ENCODE assay signal across 34 cellular contexts in genomic region chr4:143118666-143119065, GRCh38.
"Had no signal": no experiment of that assay in that cellular context is flagged by ENCODE, and none has a peak within 500 bp of the region (broad histone marks: within the 10 kb centered on the region; RNA-seq: fewer than 3 reads in every experiment).

No MANE protein-coding gene starts in this region.

- H3K36me3 ChIP-seq: MG63 had no signal

- DNase-seq: Karpas-422, Kasumi-1, KG1, MG63, MM.1S, MV-4-11, NCI-H1048, NCI-H1092, NCI-H1092 treated with DMSO at 0.1 percent for 48 hours, NCI-H1105, NCI-H1105 treated with DMSO at 0.1 percent for 48 hours, NCI-H1417, NCI-H1417 treated with DMSO at 0.1 percent for 48 hours, NCI-H1436, NCI-H1436 treated with DMSO at 0.1 percent for 48 hours, NCI-H146, NCI-H1694, NCI-H1694 treated with DMSO at 0.1 percent for 48 hours, NCI-H187, NCI-H187 treated with DMSO at 0.1 percent for 48 hours, NCI-H1930, NCI-H2029, NCI-H2029 treated with DMSO at 0.1 percent for 48 hours, NCI-H2081, NCI-H2081 treated with DMSO at 0.1 percent for 48 hours, NCI-H2107, NCI-H2171, NCI-H2171 treated with DMSO at 0.1 percent for 48 hours, NCI-H2227 treated with DMSO at 0.1 percent for 48 hours, NCI-H226, NCI-H345, NCI-H446, NCI-H446 treated with DMSO at 0.1 percent for 48 hours had no signal

- H3K27me3 ChIP-seq: MG63 had no signal

- H3K4me3 ChIP-seq: MG63 had no signal

- H3K9ac ChIP-seq: KMS-11 had no signal

- H3K9me3 ChIP-seq: MG63 had no signal

- H3K27ac ChIP-seq: KMS-11 had no signal

- H3K4me2 ChIP-seq: KMS-11 had no signal
